In genomic region chr1:229704157-229704556, GRCh38 we compare ENCODE assay signal across 31 cellular contexts.
"Had no signal": no experiment of that assay in that cellular context is flagged by ENCODE, and none has a peak within 500 bp of the region (broad histone marks: within the 10 kb centered on the region; RNA-seq: fewer than 3 reads in every experiment).

No MANE protein-coding gene starts in this region.

- H3K27ac Mint-ChIP-seq: activated CD4-positive, alpha-beta memory T cell treated with anti-CD3 and anti-CD28 coated beads for 36 hours; activated CD4-positive, alpha-beta T cell treated with anti-CD3 and anti-CD28 coated beads for 36 hours; activated CD4-positive, alpha-beta T cell treated with anti-CD3 and anti-CD28 coated beads, Interleukin-2, amount 10 ng/mL, durations not matched to agents 24 days and 14 days; activated CD8-positive, alpha-beta memory T cell treated with anti-CD3 and anti-CD28 coated beads, Interleukin-2, amount 10 ng/mL, durations not matched to agents 7 days and 5 days; activated CD8-positive, alpha-beta T cell treated with anti-CD3 and anti-CD28 coated beads, Interleukin-2, amount 10 ng/mL, durations not matched to agents 7 days and 5 days; activated naive CD4-positive, alpha-beta T cell treated with anti-CD3 and anti-CD28 coated beads for 36 hours; activated naive CD4-positive, alpha-beta T cell treated with anti-CD3 and anti-CD28 coated beads, Interleukin-2, amount 50 U/mL, for 24 hours; activated naive CD8-positive, alpha-beta T cell treated with anti-CD3 and anti-CD28 coated beads for 36 hours; activated naive CD8-positive, alpha-beta T cell treated with anti-CD3 and anti-CD28 coated beads, Interleukin-2, amount 50 U/mL, for 24 hours; activated T-helper 1 cell treated with anti-CD3 and anti-CD28 coated beads, Interleukin-12 subunit alpha, Interleukin-12 subunit beta, Interleukin-2, Interleukin-4 antibody, amounts not matched to agents 30 ng/mL and 10 ng/mL and 1 ng/mL, durations not matched to agents 14 hours and 24 hours and 36 hours; activated T-helper 2 cell treated with anti-CD3 and anti-CD28 coated beads, Interferon-gamma antibody, Interleukin-2, Interleukin-4, amounts not matched to agents 10 μg/mL and 5 μg/mL and 100 μg/mL, durations not matched to agents 14 hours and 24 hours and 36 hours; brain had no signal

- H3K4me1 ChIP-seq: adrenal gland, ascending aorta, breast epithelium, colonic mucosa had no signal

- H3K4me1 Mint-ChIP-seq: activated CD4-positive, alpha-beta T cell treated with anti-CD3 and anti-CD28 coated beads for 36 hours; activated CD4-positive, alpha-beta T cell treated with anti-CD3 and anti-CD28 coated beads, Interleukin-2, amount 10 ng/mL, durations not matched to agents 24 days and 14 days; activated CD8-positive, alpha-beta memory T cell treated with anti-CD3 and anti-CD28 coated beads, Interleukin-2, amount 10 ng/mL, durations not matched to agents 7 days and 5 days; activated naive CD4-positive, alpha-beta T cell treated with anti-CD3 and anti-CD28 coated beads, Interleukin-2, amount 50 U/mL, for 24 hours; activated naive CD8-positive, alpha-beta T cell treated with anti-CD3 and anti-CD28 coated beads for 36 hours; activated naive CD8-positive, alpha-beta T cell treated with anti-CD3 and anti-CD28 coated beads, Interleukin-2, amount 50 U/mL, for 24 hours had no signal

- H3K4me3 Mint-ChIP-seq: activated CD4-positive, alpha-beta memory T cell treated with anti-CD3 and anti-CD28 coated beads for 36 hours; activated CD4-positive, alpha-beta T cell treated with anti-CD3 and anti-CD28 coated beads for 36 hours; activated CD4-positive, alpha-beta T cell treated with anti-CD3 and anti-CD28 coated beads, Interleukin-2, amount 10 ng/mL, durations not matched to agents 24 days and 14 days; activated CD8-positive, alpha-beta memory T cell treated with anti-CD3 and anti-CD28 coated beads, Interleukin-2, amount 10 ng/mL, durations not matched to agents 7 days and 5 days; activated CD8-positive, alpha-beta T cell treated with anti-CD3 and anti-CD28 coated beads, Interleukin-2, amount 10 ng/mL, durations not matched to agents 7 days and 5 days; activated naive CD4-positive, alpha-beta T cell treated with anti-CD3 and anti-CD28 coated beads for 36 hours; activated naive CD4-positive, alpha-beta T cell treated with anti-CD3 and anti-CD28 coated beads, Interleukin-2, amount 50 U/mL, for 24 hours; activated naive CD8-positive, alpha-beta T cell treated with anti-CD3 and anti-CD28 coated beads for 36 hours; activated naive CD8-positive, alpha-beta T cell treated with anti-CD3 and anti-CD28 coated beads, Interleukin-2, amount 50 U/mL, for 24 hours; activated T-helper 1 cell treated with anti-CD3 and anti-CD28 coated beads, Interleukin-12 subunit alpha, Interleukin-12 subunit beta, Interleukin-2, Interleukin-4 antibody, amounts not matched to agents 30 ng/mL and 10 ng/mL and 1 ng/mL, durations not matched to agents 14 hours and 24 hours and 36 hours; brain had no signal

- H3K27me3 Mint-ChIP-seq: activated CD4-positive, alpha-beta T cell treated with anti-CD3 and anti-CD28 coated beads for 36 hours; activated naive CD4-positive, alpha-beta T cell treated with anti-CD3 and anti-CD28 coated beads, Interleukin-2, amount 50 U/mL, for 24 hours; activated naive CD8-positive, alpha-beta T cell treated with anti-CD3 and anti-CD28 coated beads for 36 hours had no signal

- H3K36me3 Mint-ChIP-seq: activated CD8-positive, alpha-beta memory T cell treated with anti-CD3 and anti-CD28 coated beads, Interleukin-2, amount 10 ng/mL, durations not matched to agents 7 days and 5 days; activated naive CD4-positive, alpha-beta T cell treated with anti-CD3 and anti-CD28 coated beads, Interleukin-2, amount 50 U/mL, for 24 hours; activated naive CD8-positive, alpha-beta T cell treated with anti-CD3 and anti-CD28 coated beads for 36 hours; brain had no signal

- DNase-seq: activated CD4-positive, alpha-beta memory T cell treated with anti-CD3 and anti-CD28 coated beads for 36 hours; activated CD4-positive, alpha-beta T cell treated with anti-CD3 and anti-CD28 coated beads for 36 hours; activated CD4-positive, CD25-positive, alpha-beta regulatory T cell; activated CD4-positive, CD25-positive, alpha-beta regulatory T cell treated with anti-CD3 and anti-CD28 coated beads, Interleukin-2, amount 50 U/mL, for 72 hours; activated CD8-positive, alpha-beta memory T cell treated with anti-CD3 and anti-CD28 coated beads, Interleukin-2, amount 10 ng/mL, durations not matched to agents 7 days and 5 days; activated CD8-positive, alpha-beta memory T cell treated with anti-CD3 and anti-CD28 coated beads, Interleukin-2, amount 50 U/mL, for 4 hours; activated CD8-positive, alpha-beta T cell treated with anti-CD3 and anti-CD28 coated beads, Interleukin-2, amount 10 ng/mL, durations not matched to agents 7 days and 5 days; activated effector memory CD4-positive, alpha-beta T cell treated with anti-CD3 and anti-CD28 coated beads, Interleukin-2, amount 50 U/mL, for 16 hours; activated naive CD4-positive, alpha-beta T cell treated with anti-CD3 and anti-CD28 coated beads for 36 hours; activated naive CD8-positive, alpha-beta T cell treated with anti-CD3 and anti-CD28 coated beads for 36 hours; activated naive CD8-positive, alpha-beta T cell treated with anti-CD3 and anti-CD28 coated beads, Interleukin-2, amount 50 U/mL, for 24 hours; activated T-cell treated with anti-CD3 and anti-CD28 coated beads, Interleukin-2, amount 50 U/mL, for 1 hour; activated T-cell treated with anti-CD3 and anti-CD28 coated beads, Interleukin-2, amount 50 U/mL, for 48 hours; adrenal gland; central memory CD4-positive, alpha-beta T cell; cerebellar nuclear complex; colonic mucosa; effector CD8-positive, alpha-beta T cell; esophagus squamous epithelium; foreskin melanocyte; T-helper 2 cell had no signal

- H3K9me3 ChIP-seq: adrenal gland, ascending aorta, colonic mucosa, esophagus squamous epithelium, gastroesophageal sphincter had no signal

- H3K27ac ChIP-seq: adrenal gland, ascending aorta, breast epithelium, cardiac muscle cell, colonic mucosa, epithelial cell of prostate, esophagus squamous epithelium, gastroesophageal sphincter had no signal

- H3K4me3 ChIP-seq: adrenal gland, ascending aorta, breast epithelium, cardiac muscle cell, colonic mucosa, esophagus squamous epithelium, gastroesophageal sphincter had no signal

- H3K36me3 ChIP-seq: adrenal gland, ascending aorta, breast epithelium, cardiac muscle cell, colonic mucosa, esophagus squamous epithelium, gastroesophageal sphincter had no signal

- H3K9me3 Mint-ChIP-seq: activated naive CD4-positive, alpha-beta T cell treated with anti-CD3 and anti-CD28 coated beads, Interleukin-2, amount 50 U/mL, for 24 hours had no signal

- ATAC-seq: activated CD4-positive, alpha-beta T cell treated with anti-CD3 and anti-CD28 coated beads for 36 hours; activated CD8-positive, alpha-beta memory T cell treated with anti-CD3 and anti-CD28 coated beads, Interleukin-2, amount 10 ng/mL, durations not matched to agents 7 days and 5 days; activated CD8-positive, alpha-beta T cell treated with anti-CD3 and anti-CD28 coated beads, Interleukin-2, amount 10 ng/mL, durations not matched to agents 7 days and 5 days; activated naive CD8-positive, alpha-beta T cell treated with anti-CD3 and anti-CD28 coated beads, Interleukin-2, amount 50 U/mL, for 24 hours; gastroesophageal sphincter had no signal

- H3K27me3 ChIP-seq: adrenal gland, ascending aorta, breast epithelium, cardiac muscle cell, colonic mucosa, esophagus squamous epithelium, gastroesophageal sphincter had no signal
